ENCODE assay signal across 1 cellular context in the genomic region with DNA sequence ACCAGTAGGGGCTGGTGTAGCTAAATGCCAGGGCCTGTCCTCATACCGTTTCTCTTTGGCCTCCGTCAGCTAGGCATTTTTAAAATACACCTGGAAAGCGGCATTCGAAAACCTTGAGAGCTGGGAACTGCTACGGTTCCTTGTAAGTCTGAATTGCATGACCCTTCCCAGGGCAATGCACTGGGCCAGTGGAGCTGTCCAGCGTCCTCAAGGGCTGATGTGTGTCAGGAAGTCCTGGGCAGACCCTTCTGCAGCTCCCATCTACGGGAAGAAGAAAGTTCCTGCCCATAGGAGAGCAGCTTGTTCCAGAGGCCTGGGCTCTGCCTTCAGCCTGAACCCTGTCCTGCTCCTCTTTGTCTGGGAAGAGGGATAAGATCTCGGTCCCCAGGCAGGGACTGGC.
TF ChIP-seq lines count a peak whose summit lies in the region.

No MANE protein-coding gene starts in this region.

TF ChIP-seq in HepG2, 621 proteins besides CTCF, POLR2A, EP300 and RAD21:
- TF ChIP-seq, protein P1, sequence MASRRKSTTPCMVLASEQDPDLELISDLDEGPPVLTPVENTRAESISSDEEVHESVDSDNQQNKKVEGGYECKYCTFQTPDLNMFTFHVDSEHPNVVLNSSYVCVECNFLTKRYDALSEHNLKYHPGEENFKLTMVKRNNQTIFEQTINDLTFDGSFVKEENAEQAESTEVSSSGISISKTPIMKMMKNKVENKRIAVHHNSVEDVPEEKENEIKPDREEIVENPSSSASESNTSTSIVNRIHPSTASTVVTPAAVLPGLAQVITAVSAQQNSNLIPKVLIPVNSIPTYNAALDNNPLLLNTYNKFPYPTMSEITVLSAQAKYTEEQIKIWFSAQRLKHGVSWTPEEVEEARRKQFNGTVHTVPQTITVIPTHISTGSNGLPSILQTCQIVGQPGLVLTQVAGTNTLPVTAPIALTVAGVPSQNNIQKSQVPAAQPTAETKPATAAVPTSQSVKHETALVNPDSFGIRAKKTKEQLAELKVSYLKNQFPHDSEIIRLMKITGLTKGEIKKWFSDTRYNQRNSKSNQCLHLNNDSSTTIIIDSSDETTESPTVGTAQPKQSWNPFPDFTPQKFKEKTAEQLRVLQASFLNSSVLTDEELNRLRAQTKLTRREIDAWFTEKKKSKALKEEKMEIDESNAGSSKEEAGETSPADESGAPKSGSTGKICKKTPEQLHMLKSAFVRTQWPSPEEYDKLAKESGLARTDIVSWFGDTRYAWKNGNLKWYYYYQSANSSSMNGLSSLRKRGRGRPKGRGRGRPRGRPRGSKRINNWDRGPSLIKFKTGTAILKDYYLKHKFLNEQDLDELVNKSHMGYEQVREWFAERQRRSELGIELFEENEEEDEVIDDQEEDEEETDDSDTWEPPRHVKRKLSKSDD (CRISPR knock-in tag; IDR thresholded peaks at IDR 0.05; ENCODE audit: low read depth): no peak
- TF ChIP-seq MIER2 (CRISPR knock-in tag; IDR thresholded peaks at IDR 0.05) (peak; percentile 94), JUND (CRISPR knock-in tag; IDR thresholded peaks at IDR 0.05) (no peak), KLF6 (CRISPR knock-in tag; IDR thresholded peaks at IDR 0.05) (no peak), PRMT3 (CRISPR knock-in tag; IDR thresholded peaks at IDR 0.05; ENCODE audit: borderline replicate concordance, low read depth) (no peak), NFIC (IDR thresholded peaks at IDR 0.05; ENCODE audit: low read length) (no peak)
- TF ChIP-seq, protein P2, sequence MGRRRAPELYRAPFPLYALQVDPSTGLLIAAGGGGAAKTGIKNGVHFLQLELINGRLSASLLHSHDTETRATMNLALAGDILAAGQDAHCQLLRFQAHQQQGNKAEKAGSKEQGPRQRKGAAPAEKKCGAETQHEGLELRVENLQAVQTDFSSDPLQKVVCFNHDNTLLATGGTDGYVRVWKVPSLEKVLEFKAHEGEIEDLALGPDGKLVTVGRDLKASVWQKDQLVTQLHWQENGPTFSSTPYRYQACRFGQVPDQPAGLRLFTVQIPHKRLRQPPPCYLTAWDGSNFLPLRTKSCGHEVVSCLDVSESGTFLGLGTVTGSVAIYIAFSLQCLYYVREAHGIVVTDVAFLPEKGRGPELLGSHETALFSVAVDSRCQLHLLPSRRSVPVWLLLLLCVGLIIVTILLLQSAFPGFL (CRISPR knock-in tag; IDR thresholded peaks at IDR 0.05): no peak
- TF ChIP-seq, protein P3, sequence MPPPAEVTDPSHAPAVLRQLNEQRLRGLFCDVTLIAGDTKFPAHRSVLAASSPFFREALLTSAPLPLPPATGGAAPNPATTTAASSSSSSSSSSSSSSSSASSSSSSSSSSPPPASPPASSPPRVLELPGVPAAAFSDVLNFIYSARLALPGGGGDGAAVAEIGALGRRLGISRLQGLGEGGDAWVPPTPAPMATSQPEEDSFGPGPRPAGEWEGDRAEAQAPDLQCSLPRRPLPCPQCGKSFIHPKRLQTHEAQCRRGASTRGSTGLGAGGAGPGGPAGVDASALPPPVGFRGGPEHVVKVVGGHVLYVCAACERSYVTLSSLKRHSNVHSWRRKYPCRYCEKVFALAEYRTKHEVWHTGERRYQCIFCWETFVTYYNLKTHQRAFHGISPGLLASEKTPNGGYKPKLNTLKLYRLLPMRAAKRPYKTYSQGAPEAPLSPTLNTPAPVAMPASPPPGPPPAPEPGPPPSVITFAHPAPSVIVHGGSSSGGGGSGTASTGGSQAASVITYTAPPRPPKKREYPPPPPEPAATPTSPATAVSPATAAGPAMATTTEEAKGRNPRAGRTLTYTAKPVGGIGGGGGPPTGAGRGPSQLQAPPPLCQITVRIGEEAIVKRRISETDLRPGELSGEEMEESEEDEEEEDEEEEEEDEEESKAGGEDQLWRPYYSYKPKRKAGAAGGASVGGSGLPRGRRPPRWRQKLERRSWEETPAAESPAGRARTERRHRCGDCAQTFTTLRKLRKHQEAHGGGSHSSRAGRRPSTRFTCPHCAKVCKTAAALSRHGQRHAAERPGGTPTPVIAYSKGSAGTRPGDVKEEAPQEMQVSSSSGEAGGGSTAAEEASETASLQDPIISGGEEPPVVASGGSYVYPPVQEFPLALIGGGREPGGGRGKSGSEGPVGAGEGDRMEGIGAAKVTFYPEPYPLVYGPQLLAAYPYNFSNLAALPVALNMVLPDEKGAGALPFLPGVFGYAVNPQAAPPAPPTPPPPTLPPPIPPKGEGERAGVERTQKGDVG (CRISPR knock-in tag; IDR thresholded peaks at IDR 0.05; ENCODE audit: borderline replicate concordance): no peak
- TF ChIP-seq, protein P4, sequence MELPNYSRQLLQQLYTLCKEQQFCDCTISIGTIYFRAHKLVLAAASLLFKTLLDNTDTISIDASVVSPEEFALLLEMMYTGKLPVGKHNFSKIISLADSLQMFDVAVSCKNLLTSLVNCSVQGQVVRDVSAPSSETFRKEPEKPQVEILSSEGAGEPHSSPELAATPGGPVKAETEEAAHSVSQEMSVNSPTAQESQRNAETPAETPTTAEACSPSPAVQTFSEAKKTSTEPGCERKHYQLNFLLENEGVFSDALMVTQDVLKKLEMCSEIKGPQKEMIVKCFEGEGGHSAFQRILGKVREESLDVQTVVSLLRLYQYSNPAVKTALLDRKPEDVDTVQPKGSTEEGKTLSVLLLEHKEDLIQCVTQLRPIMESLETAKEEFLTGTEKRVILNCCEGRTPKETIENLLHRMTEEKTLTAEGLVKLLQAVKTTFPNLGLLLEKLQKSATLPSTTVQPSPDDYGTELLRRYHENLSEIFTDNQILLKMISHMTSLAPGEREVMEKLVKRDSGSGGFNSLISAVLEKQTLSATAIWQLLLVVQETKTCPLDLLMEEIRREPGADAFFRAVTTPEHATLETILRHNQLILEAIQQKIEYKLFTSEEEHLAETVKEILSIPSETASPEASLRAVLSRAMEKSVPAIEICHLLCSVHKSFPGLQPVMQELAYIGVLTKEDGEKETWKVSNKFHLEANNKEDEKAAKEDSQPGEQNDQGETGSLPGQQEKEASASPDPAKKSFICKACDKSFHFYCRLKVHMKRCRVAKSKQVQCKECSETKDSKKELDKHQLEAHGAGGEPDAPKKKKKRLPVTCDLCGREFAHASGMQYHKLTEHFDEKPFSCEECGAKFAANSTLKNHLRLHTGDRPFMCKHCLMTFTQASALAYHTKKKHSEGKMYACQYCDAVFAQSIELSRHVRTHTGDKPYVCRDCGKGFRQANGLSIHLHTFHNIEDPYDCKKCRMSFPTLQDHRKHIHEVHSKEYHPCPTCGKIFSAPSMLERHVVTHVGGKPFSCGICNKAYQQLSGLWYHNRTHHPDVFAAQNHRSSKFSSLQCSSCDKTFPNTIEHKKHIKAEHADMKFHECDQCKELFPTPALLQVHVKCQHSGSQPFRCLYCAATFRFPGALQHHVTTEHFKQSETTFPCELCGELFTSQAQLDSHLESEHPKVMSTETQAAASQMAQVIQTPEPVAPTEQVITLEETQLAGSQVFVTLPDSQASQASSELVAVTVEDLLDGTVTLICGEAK (IDR thresholded peaks at IDR 0.05): no peak
- TF ChIP-seq, protein P4 (CRISPR knock-in tag; IDR thresholded peaks at IDR 0.05): no peak
- TF ChIP-seq, protein P5, sequence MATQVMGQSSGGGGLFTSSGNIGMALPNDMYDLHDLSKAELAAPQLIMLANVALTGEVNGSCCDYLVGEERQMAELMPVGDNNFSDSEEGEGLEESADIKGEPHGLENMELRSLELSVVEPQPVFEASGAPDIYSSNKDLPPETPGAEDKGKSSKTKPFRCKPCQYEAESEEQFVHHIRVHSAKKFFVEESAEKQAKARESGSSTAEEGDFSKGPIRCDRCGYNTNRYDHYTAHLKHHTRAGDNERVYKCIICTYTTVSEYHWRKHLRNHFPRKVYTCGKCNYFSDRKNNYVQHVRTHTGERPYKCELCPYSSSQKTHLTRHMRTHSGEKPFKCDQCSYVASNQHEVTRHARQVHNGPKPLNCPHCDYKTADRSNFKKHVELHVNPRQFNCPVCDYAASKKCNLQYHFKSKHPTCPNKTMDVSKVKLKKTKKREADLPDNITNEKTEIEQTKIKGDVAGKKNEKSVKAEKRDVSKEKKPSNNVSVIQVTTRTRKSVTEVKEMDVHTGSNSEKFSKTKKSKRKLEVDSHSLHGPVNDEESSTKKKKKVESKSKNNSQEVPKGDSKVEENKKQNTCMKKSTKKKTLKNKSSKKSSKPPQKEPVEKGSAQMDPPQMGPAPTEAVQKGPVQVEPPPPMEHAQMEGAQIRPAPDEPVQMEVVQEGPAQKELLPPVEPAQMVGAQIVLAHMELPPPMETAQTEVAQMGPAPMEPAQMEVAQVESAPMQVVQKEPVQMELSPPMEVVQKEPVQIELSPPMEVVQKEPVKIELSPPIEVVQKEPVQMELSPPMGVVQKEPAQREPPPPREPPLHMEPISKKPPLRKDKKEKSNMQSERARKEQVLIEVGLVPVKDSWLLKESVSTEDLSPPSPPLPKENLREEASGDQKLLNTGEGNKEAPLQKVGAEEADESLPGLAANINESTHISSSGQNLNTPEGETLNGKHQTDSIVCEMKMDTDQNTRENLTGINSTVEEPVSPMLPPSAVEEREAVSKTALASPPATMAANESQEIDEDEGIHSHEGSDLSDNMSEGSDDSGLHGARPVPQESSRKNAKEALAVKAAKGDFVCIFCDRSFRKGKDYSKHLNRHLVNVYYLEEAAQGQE (IDR thresholded peaks at IDR 0.05; ENCODE audit: borderline replicate concordance in 1 of 2, low read depth in 1 of 2, low read length in 2 of 2): peak; percentile 81 to 93
